20 cellular contexts compared by ENCODE assay signal in the genomic region with DNA sequence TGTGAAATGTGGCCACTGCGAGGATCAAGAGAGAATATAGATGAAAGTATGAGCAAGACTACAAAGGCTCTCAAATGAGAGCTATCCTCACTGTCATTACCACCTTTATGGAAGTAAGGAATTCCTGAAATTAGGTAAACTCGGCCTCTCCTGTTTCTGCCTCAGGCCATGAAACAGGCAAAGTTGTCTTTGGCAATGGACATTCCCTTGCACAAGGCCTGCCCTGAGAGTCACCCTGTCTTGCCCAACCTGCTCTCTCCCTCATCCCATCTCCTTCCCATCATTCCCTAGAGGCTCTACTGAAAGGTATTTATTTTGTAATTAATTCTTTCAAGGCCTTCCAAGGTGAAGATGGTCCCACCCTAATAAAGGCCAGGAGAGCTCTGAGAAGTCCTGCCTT.
"Had no signal": no experiment of that assay in that cellular context is flagged by ENCODE, and none has a peak within 500 bp of the region (broad histone marks: within the 10 kb centered on the region; RNA-seq: fewer than 3 reads in every experiment).

No MANE protein-coding gene starts in this region.

- DNase-seq: activated CD4-positive, alpha-beta memory T cell treated with anti-CD3 and anti-CD28 coated beads, Interleukin-2, amount 10 ng/mL, durations not matched to agents 7 days and 5 days; activated CD4-positive, alpha-beta T cell treated with anti-CD3 and anti-CD28 coated beads, Interleukin-2, amount 10 ng/mL, durations not matched to agents 24 days and 14 days; activated effector memory CD4-positive, alpha-beta T cell treated with anti-CD3 and anti-CD28 coated beads, Interleukin-2, amount 50 U/mL, for 16 hours; activated naive CD4-positive, alpha-beta T cell treated with anti-CD3 and anti-CD28 coated beads, Interleukin-2, amount 10 ng/mL, durations not matched to agents 7 days and 5 days; caudate nucleus; dermis blood vessel endothelial cell; effector memory CD4-positive, alpha-beta T cell; glutamatergic neuron; hippocampal formation; midbrain; natural killer cell; ovary; stimulated activated CD4-positive, alpha-beta T cell treated with anti-CD3 and anti-CD28 coated beads, Interleukin-1b, Interleukin-23, amount 100 ng/mL, for 48 hours; substantia nigra; thyroid gland had no signal

- H3K4me3 ChIP-seq: ovary, prostate gland, skin epidermis, thyroid gland had no signal

- H3K4me1 ChIP-seq: prostate gland had no signal

- H3K36me3 ChIP-seq: ovary, prostate gland, thyroid gland had no signal

- H3K27me3 ChIP-seq: ovary, thyroid gland had no signal

- H3K9me3 ChIP-seq: ovary, prostate gland, thyroid gland had no signal

- ATAC-seq: activated CD4-positive, CD25-positive, alpha-beta regulatory T cell treated with anti-CD3 and anti-CD28 coated beads, Interleukin-2, amount 50 U/mL, for 24 hours; esophagus mucosa; natural killer cell had no signal

- H3K27ac ChIP-seq: ovary, prostate gland, skin epidermis, thyroid gland, VCaP had no signal
